ENCODE assay signal across 26 cellular contexts in genomic region chr3:40306336-40306735, GRCh38.
"Had no signal": no experiment of that assay in that cellular context is flagged by ENCODE, and none has a peak within 500 bp of the region (broad histone marks: within the 10 kb centered on the region; RNA-seq: fewer than 3 reads in every experiment).

No MANE protein-coding gene starts in this region.

- H3K27ac Mint-ChIP-seq: activated CD4-positive, alpha-beta T cell treated with anti-CD3 and anti-CD28 coated beads for 36 hours; activated naive CD8-positive, alpha-beta T cell treated with anti-CD3 and anti-CD28 coated beads for 36 hours; nephron; progenitor cell of endocrine pancreas; stimulated activated effector memory CD8-positive, alpha-beta T cell treated with anti-CD3 and anti-CD28 coated beads, Interleukin-12 subunit alpha, Interleukin-12 subunit beta, amount 100 ng/mL, for 72 hours; stimulated activated naive CD8-positive, alpha-beta T cell treated with anti-CD3 and anti-CD28 coated beads, Interleukin-15, Interleukin-2, amounts not matched to agents 100 ng/mL and 50 ng/mL, for 24 hours; T-cell had no signal

- H3K4me3 ChIP-seq: adrenal gland, ascending aorta, left lung, lower lobe of right lung, ovary, right lobe of liver, skin epidermis, upper lobe of left lung had no signal

- H3K9me3 ChIP-seq: adrenal gland, ascending aorta, left lung, lower lobe of right lung, ovary, right lobe of liver, upper lobe of left lung had no signal

- DNase-seq: activated CD4-positive, alpha-beta T cell treated with anti-CD3 and anti-CD28 coated beads for 36 hours; activated CD4-positive, alpha-beta T cell treated with anti-CD3 and anti-CD28 coated beads, Interleukin-2, amount 50 U/mL, for 4 hours; activated CD4-positive, CD25-positive, alpha-beta regulatory T cell; activated effector memory CD4-positive, alpha-beta T cell treated with Interleukin-2 at 50 U/mL for 16 hours; activated naive CD4-positive, alpha-beta T cell treated with Interleukin-2 at 50 U/mL for 16 hours; activated naive CD8-positive, alpha-beta T cell treated with anti-CD3 and anti-CD28 coated beads for 36 hours; activated T-cell treated with anti-CD3 and anti-CD28 coated beads for 4 hours; adrenal gland; foreskin keratinocyte; kidney glomerular epithelial cell; left lung; lower lobe of right lung; mesenchymal stem cell; ovary; right lobe of liver; stimulated activated CD4-positive, alpha-beta T cell treated with anti-CD3 and anti-CD28 coated beads, Interleukin-4, amount 100 ng/mL, for 24 hours; substantia nigra; T-cell; upper lobe of left lung had no signal

- H3K4me3 Mint-ChIP-seq: activated CD4-positive, alpha-beta T cell treated with anti-CD3 and anti-CD28 coated beads for 36 hours; activated naive CD8-positive, alpha-beta T cell treated with anti-CD3 and anti-CD28 coated beads for 36 hours; nephron; stimulated activated effector memory CD8-positive, alpha-beta T cell treated with anti-CD3 and anti-CD28 coated beads, Interleukin-12 subunit alpha, Interleukin-12 subunit beta, amount 100 ng/mL, for 72 hours; stimulated activated naive CD8-positive, alpha-beta T cell treated with anti-CD3 and anti-CD28 coated beads, Interleukin-15, Interleukin-2, amounts not matched to agents 100 ng/mL and 50 ng/mL, for 24 hours; T-cell had no signal

- ATAC-seq: activated CD4-positive, alpha-beta T cell treated with anti-CD3 and anti-CD28 coated beads for 36 hours; esophagus mucosa; foreskin keratinocyte; left lung; lower lobe of right lung; right lobe of liver; stimulated activated effector memory CD8-positive, alpha-beta T cell treated with anti-CD3 and anti-CD28 coated beads, Interleukin-12 subunit alpha, Interleukin-12 subunit beta, amount 100 ng/mL, for 72 hours; T-cell had no signal

- H3K9me3 Mint-ChIP-seq: activated naive CD8-positive, alpha-beta T cell treated with anti-CD3 and anti-CD28 coated beads for 36 hours; stimulated activated effector memory CD8-positive, alpha-beta T cell treated with anti-CD3 and anti-CD28 coated beads, Interleukin-12 subunit alpha, Interleukin-12 subunit beta, amount 100 ng/mL, for 72 hours; stimulated activated naive CD8-positive, alpha-beta T cell treated with anti-CD3 and anti-CD28 coated beads, Interleukin-15, Interleukin-2, amounts not matched to agents 100 ng/mL and 50 ng/mL, for 24 hours had no signal

- H3K27ac ChIP-seq: adrenal gland, ascending aorta, foreskin keratinocyte, left lung, lower lobe of right lung, ovary, right lobe of liver, skin epidermis, upper lobe of left lung had no signal

- H3K36me3 ChIP-seq: left lung, ovary had no signal

- H3K27me3 ChIP-seq: adrenal gland, ascending aorta, foreskin keratinocyte, left lung, ovary, right lobe of liver, upper lobe of left lung had no signal

- H3K27me3 Mint-ChIP-seq: activated CD4-positive, alpha-beta T cell treated with anti-CD3 and anti-CD28 coated beads for 36 hours; activated naive CD8-positive, alpha-beta T cell treated with anti-CD3 and anti-CD28 coated beads for 36 hours; progenitor cell of endocrine pancreas; stimulated activated naive CD8-positive, alpha-beta T cell treated with anti-CD3 and anti-CD28 coated beads, Interleukin-15, Interleukin-2, amounts not matched to agents 100 ng/mL and 50 ng/mL, for 24 hours; T-cell had no signal
